ENCODE assay signal across 16 cellular contexts in the genomic region with DNA sequence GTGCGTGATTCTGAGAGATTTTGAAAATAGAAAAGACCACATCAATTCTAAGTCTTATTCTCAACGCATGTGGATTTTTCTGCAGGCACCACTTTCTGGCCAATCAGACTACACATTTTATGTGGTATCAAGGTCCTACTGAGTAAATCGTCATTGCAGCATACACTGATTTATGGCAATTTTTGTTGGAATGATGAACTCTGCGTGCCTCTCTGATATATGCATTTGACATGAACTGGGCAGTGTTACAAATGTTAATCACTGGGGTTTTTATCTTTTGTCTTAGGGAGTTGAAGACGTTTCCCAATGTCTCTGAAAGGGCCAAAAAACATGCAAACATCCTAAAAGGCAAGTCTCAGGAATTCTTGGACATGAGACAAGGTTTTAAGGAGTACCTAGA.
A peak's percentile ranks its signal among the peaks of the same experiment; 100 is the strongest.
DNase-seq lines count a peak whose midpoint lies in the region; ATAC-seq and TF ChIP-seq lines count a peak whose summit lies in the region.
"Had no signal": no experiment of that assay in that cellular context is flagged by ENCODE, and none has a peak within 500 bp of the region (broad histone marks: within the 10 kb centered on the region; RNA-seq: fewer than 3 reads in every experiment).

No MANE protein-coding gene starts in this region.

- intact Hi-C loops in dorsolateral prefrontal cortex (cut with DNase I) = no loop called here

- peak overlapping the region; percentile 52 for H3K4me2 ChIP-seq in Karpas-422 (ENCODE audit: low read depth, low read length, poor library complexity, severe bottlenecking)

- peak overlapping the region; percentile 59 for H3K9ac ChIP-seq in Karpas-422 (ENCODE audit: low read length)
- H3K9ac ChIP-seq: GM23248 had no signal

- H3K27me3 ChIP-seq in Karpas-422 (ENCODE audit: low read length) (no peaks in the 10 kb centered on the region), dorsolateral prefrontal cortex (no peaks in the 10 kb centered on the region)

- TF ChIP-seq CTCF in dorsolateral prefrontal cortex (IDR thresholded peaks at IDR 0.05 in 54 of 56, conservative IDR thresholded peaks at IDR 0.05 in 2 of 56; ENCODE audit: low read depth in 1 of 56, partially characterized antibody in 56 of 56) (no peak), fibroblast of the aortic adventitia (IDR thresholded peaks at IDR 0.05; ENCODE audit: insufficient read depth, low read length) (no peak), omental fat pad (IDR thresholded peaks at IDR 0.05) (no peak)

- no peaks in the 10 kb centered on the region for H3K36me3 Mint-ChIP-seq in stimulated activated naive B cell treated with anti-CD40 and anti-IgM and Interleukin-4, amounts not matched to agents 10 μg/mL and 1 μg/mL and 100 μg/mL, for 72 hours
- H3K36me3 Mint-ChIP-seq: CD4-positive, alpha-beta memory T cell had no signal

- H3K4me3 ChIP-seq in Karpas-422 (ENCODE audit: low read length) (no peak overlapping the region), dorsolateral prefrontal cortex (no peak overlapping the region), fibroblast of the aortic adventitia (ENCODE audit: low read depth, low read length) (no peak overlapping the region)
- H3K4me3 ChIP-seq: GM12878, GM23248 had no signal

- no peak overlapping the region for H2AFZ ChIP-seq in Karpas-422 (ENCODE audit: low read length)
- H2AFZ ChIP-seq: GM23248 had no signal

- H3K79me2 ChIP-seq in Karpas-422 (ENCODE audit: low read length) = no peaks in the 10 kb centered on the region

- H3K9me2 ChIP-seq in Karpas-422 (replicated peaks; ENCODE audit: insufficient read depth, low read length) = no peaks in the 10 kb centered on the region

- peaks cover 58% of the 10 kb centered on the region for H3K4me1 ChIP-seq in Karpas-422 (ENCODE audit: low read length)

- DNase-seq in Karpas-422 (peak; percentile 51), dorsolateral prefrontal cortex (no peak), fibroblast of the aortic adventitia (ENCODE audit: low read depth) (peak; percentile 1), omental fat pad (ENCODE audit: low spot score) (no peak), SHP77 (lab: John Stamatoyannopoulos, UW) (no peak), AML-193 (lab: John Stamatoyannopoulos, UW) (no peak)
- no peak for DNase-seq in stimulated activated naive B cell treated with anti-CD40 and anti-IgM and Interleukin-4, amounts not matched to agents 10 μg/mL and 1 μg/mL and 100 μg/mL, for 72 hours
- DNase-seq in central memory CD4-positive, alpha-beta T cell = no peak
- DNase-seq: ACHN; C1 segment of cervical spinal cord; CD4-positive, alpha-beta memory T cell; DMS79; GM23248; H7 had no signal

- peaks cover 1 to 2% of the 10 kb centered on the region in 2 donors for H3K4me1 Mint-ChIP-seq in stimulated activated naive B cell treated with anti-CD40 and anti-IgM and Interleukin-4, amounts not matched to agents 10 μg/mL and 1 μg/mL and 100 μg/mL, for 72 hours
- H3K4me1 Mint-ChIP-seq: CD4-positive, alpha-beta memory T cell had no signal

- ATAC-seq in omental fat pad (ENCODE audit: low FRiP score) = peak; percentile 89
- no peak for ATAC-seq in stimulated activated naive B cell treated with anti-CD40 and anti-IgM and Interleukin-4, amounts not matched to agents 10 μg/mL and 1 μg/mL and 100 μg/mL, for 72 hours (replicated peaks)
- ATAC-seq: GM12878 had no signal

- H3K27ac ChIP-seq in Karpas-422 (ENCODE audit: low read length) = peak overlapping the region; percentile 99
- H3K27ac ChIP-seq in dorsolateral prefrontal cortex = peak overlapping the region in 43 of 59 donors; percentile 3 to 85 (median 64)
- H3K27ac ChIP-seq: GM23248 had no signal

- H3K36me3 ChIP-seq in Karpas-422 (ENCODE audit: insufficient read depth, low read length) = 0 out of 2 replicates have a peak, but pooled peaks cover 6% of the 10 kb centered on the region

- no peak overlapping the region for H3K27ac Mint-ChIP-seq in stimulated activated naive B cell treated with anti-CD40 and anti-IgM and Interleukin-4, amounts not matched to agents 10 μg/mL and 1 μg/mL and 100 μg/mL, for 72 hours
- H3K27ac Mint-ChIP-seq: B cell; CD4-positive, alpha-beta memory T cell had no signal

- H3K4me3 Mint-ChIP-seq in stimulated activated naive B cell treated with anti-CD40 and anti-IgM and Interleukin-4, amounts not matched to agents 10 μg/mL and 1 μg/mL and 100 μg/mL, for 72 hours = no peak overlapping the region
- H3K4me3 Mint-ChIP-seq: B cell; CD4-positive, alpha-beta memory T cell had no signal

- H3K27me3 Mint-ChIP-seq in stimulated activated naive B cell treated with anti-CD40 and anti-IgM and Interleukin-4, amounts not matched to agents 10 μg/mL and 1 μg/mL and 100 μg/mL, for 72 hours = no peaks in the 10 kb centered on the region
- H3K27me3 Mint-ChIP-seq: B cell had no signal

- H3K9me3 Mint-ChIP-seq in stimulated activated naive B cell treated with anti-CD40 and anti-IgM and Interleukin-4, amounts not matched to agents 10 μg/mL and 1 μg/mL and 100 μg/mL, for 72 hours = peaks cover 3 to 8% of the 10 kb centered on the region in 2 donors

- H4K20me1 ChIP-seq in Karpas-422 (ENCODE audit: insufficient read depth, low read depth, low read length) = no peaks in the 10 kb centered on the region

- H3K9me3 ChIP-seq in Karpas-422 (ENCODE audit: low read length) = peaks cover 13% of the 10 kb centered on the region

Comparison
In these comparisons a context has a peak if more than half of its experiments do, and no peak if none do; other contexts are left out.
1. DNase-seq: peak in Karpas-422 (single experiment) and fibroblast of the aortic adventitia (single experiment); none in dorsolateral prefrontal cortex (0 of 10), omental fat pad (single experiment), SHP77 (0 of 2), AML-193 (0 of 2), stimulated activated naive B cell treated with anti-CD40 and anti-IgM and Interleukin-4, amounts not matched to agents 10 μg/mL and 1 μg/mL and 100 μg/mL, for 72 hours (single experiment) and central memory CD4-positive, alpha-beta T cell (single experiment).